ENCODE assay signal across 9 cellular contexts in the genomic region with DNA sequence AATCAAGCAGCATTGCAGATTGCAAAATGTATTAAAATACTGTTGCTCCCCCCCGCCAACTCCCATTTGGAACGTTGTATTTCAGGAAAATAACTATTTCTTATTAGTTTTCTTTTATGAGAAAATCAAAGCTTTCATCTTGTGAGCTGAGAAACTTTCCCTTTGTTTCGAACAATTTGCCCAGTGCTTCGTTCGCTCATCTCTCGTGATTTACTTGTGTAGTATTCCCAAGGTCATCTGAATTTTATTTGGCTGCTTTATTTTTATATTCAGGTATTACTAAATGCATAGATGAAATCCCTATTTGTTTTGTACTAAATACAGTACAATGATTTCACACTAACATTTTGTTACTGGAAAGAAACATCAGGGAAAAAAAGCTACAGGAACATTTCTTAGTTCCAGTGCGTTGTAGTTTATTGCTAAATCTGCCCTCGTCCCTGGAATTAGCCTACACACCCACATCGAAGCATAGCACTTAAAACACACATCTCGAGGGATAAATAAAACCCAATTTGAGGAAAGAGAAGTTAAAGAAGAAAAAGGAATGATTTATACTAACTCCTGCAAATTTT. TPM values are rescaled to one million over a fixed set of nuclear protein-coding genes. Genes with fewer than 3 reads are reported as not detected.
DNase-seq lines count a peak whose midpoint lies in the region; ATAC-seq and TF ChIP-seq lines count a peak whose summit lies in the region.
"Had no signal": no experiment of that assay in that cellular context is flagged by ENCODE, and none has a peak within 500 bp of the region (broad histone marks: within the 10 kb centered on the region; RNA-seq: fewer than 3 reads in every experiment).

No MANE protein-coding gene starts in this region.

- H3K36me3 Mint-ChIP-seq in GM23338 (ENCODE audit: low read depth): peaks cover 3% of the 10 kb centered on the region; the same call in 2 of the 3 replicates
- peaks cover 0 to 4% of the 10 kb centered on the region in 2 donors for H3K36me3 Mint-ChIP-seq in activated naive CD4-positive, alpha-beta T cell treated with anti-CD3 and anti-CD28 coated beads, Interleukin-2, amount 50 U/mL, for 72 hours

- peak overlapping the region; percentile 55 for H3K27ac ChIP-seq in ACC112 (ENCODE audit: low read depth, low read length)
- H3K27ac ChIP-seq in GM23338 (ENCODE audit: low read depth): no peak overlapping the region
- peak overlapping the region; percentile 89 to 95 (median 92) for H3K27ac ChIP-seq in spleen

- H3K36me3 ChIP-seq in ACC112 (ENCODE audit: insufficient read depth, low read length) (no peaks in the 10 kb centered on the region), GM23338 (ENCODE audit: insufficient read depth) (no peaks in the 10 kb centered on the region), spleen (no peaks in the 10 kb centered on the region)

- H3K9me3 Mint-ChIP-seq in GM23338: peaks cover 4% of the 10 kb centered on the region
- H3K9me3 Mint-ChIP-seq in activated naive CD4-positive, alpha-beta T cell treated with anti-CD3 and anti-CD28 coated beads, Interleukin-2, amount 50 U/mL, for 72 hours: no peaks in the 10 kb centered on the region

- H3K4me3 ChIP-seq in ACC112 (ENCODE audit: low read depth, low read length): peak overlapping the region; percentile 81
- H3K4me3 ChIP-seq in GM23338: peak overlapping the region; percentile 72
- H3K4me3 ChIP-seq in iPS-11a (ENCODE audit: low read depth, low read length): peak overlapping the region; percentile 80
- H3K4me3 ChIP-seq in spleen: peak overlapping the region; percentile 56 to 85 (median 62)

- TF ChIP-seq POLR2A in spleen (IDR thresholded peaks at IDR 0.05): no peak

- H3K79me2 ChIP-seq in ACC112 (ENCODE audit: control insufficient read depth, insufficient read depth, low read length, unreplicated experiment) (no peaks in the 10 kb centered on the region), GM23338 (replicated peaks; ENCODE audit: insufficient read depth) (no peaks in the 10 kb centered on the region)

- intact Hi-C loops in spleen (cut with DNase I; ENCODE audit: low total_unique reads): loop anchor here (5.0 kb wide), 1 partner anchor 218 kb away; no protein-coding TSS in a partner anchor

- H3K4me3 Mint-ChIP-seq in GM23338: peak overlapping the region; percentile 90

- 1 to 4% (median 2%) methylated on average over 10 of the region's 10 CpGs for WGBS in spleen, 5 donors

- H4K20me1 ChIP-seq in GM23338 (replicated peaks; ENCODE audit: insufficient read depth): no peaks in the 10 kb centered on the region

- peak overlapping the region; percentile 53; the same call in 1 of the 2 replicates for H3K27ac Mint-ChIP-seq in GM23338
- peak overlapping the region; percentile 98 to 100 for H3K27ac Mint-ChIP-seq in activated naive CD4-positive, alpha-beta T cell treated with anti-CD3 and anti-CD28 coated beads, Interleukin-2, amount 50 U/mL, for 72 hours

- H3K9me3 ChIP-seq in spleen: no peaks in the 10 kb centered on the region

- H3K4me2 ChIP-seq in GM23338: peak overlapping the region; percentile 80

- H3K4me1 Mint-ChIP-seq in GM23338: peaks cover 3% of the 10 kb centered on the region; the same call in 1 of the 3 replicates

- peaks cover 7% of the 10 kb centered on the region for H3K4me1 ChIP-seq in ACC112 (ENCODE audit: control insufficient read depth, insufficient read depth, low read length, unreplicated experiment)
- H3K4me1 ChIP-seq in GM23338 (ENCODE audit: insufficient read depth): peaks cover 8% of the 10 kb centered on the region
- H3K4me1 ChIP-seq in spleen: peaks cover 0 to 33% (median 12%) of the 10 kb centered on the region in 6 donors

- peaks cover 10% of the 10 kb centered on the region for H3K27me3 Mint-ChIP-seq in GM23338 (ENCODE audit: insufficient read depth, low read depth, poor library complexity)

- DNase-seq in GM23338 (ENCODE audit: low spot score) (no peak), spleen (no peak), NCI-H524 (lab: John Stamatoyannopoulos, UW) (no peak), AG20443 (ENCODE audit: low spot score) (no peak)
- DNase-seq in activated naive CD4-positive, alpha-beta T cell treated with anti-CD3 and anti-CD28 coated beads, Interleukin-2, amount 50 U/mL, for 72 hours (ENCODE audit: low spot score in 2 of 2): no peak
- DNase-seq in stimulated activated CD4-positive, alpha-beta T cell treated with anti-CD3 and anti-CD28 coated beads, Interleukin-4, amount 100 ng/mL, for 4 hours: no peak

- no peaks in the 10 kb centered on the region for H3F3A ChIP-seq in GM23338 (replicated peaks; ENCODE audit: low read depth)

- no peak for TF ChIP-seq CTCF in GM23338 (conservative IDR thresholded peaks at IDR 0.05; ENCODE audit: low read depth in 2 of 2)
- no peak for TF ChIP-seq CTCF in spleen (IDR thresholded peaks at IDR 0.05 in 8 of 11, conservative IDR thresholded peaks at IDR 0.05 in 3 of 11)

- peak overlapping the region; percentile 85 for H2AFZ ChIP-seq in ACC112 (ENCODE audit: low read length, unreplicated experiment)
- H2AFZ ChIP-seq in GM23338: peak overlapping the region; percentile 92

- no peaks in the 10 kb centered on the region for H3K9me2 ChIP-seq in GM23338 (ENCODE audit: insufficient read depth)

- ATAC-seq in GM23338: no peak
- ATAC-seq in activated naive CD4-positive, alpha-beta T cell treated with anti-CD3 and anti-CD28 coated beads, Interleukin-2, amount 50 U/mL, for 72 hours: no peak

- H3K27me3 ChIP-seq in ACC112 (ENCODE audit: insufficient read depth, low read length): no peaks in the 10 kb centered on the region
- no peaks in the 10 kb centered on the region; the same call in 1 of the 2 replicates for H3K27me3 ChIP-seq in GM23338 (ENCODE audit: insufficient read depth)
- H3K27me3 ChIP-seq in spleen (replicated peaks in 1 of 7): peaks cover 0 to 18% (median 0%) of the 10 kb centered on the region in 7 donors

TF ChIP-seq in GM23338, 12 proteins besides CTCF, POLR2A, EP300 and RAD21 (continues in another document):
- TF ChIP-seq ZNF462 (CRISPR knock-in tag; IDR thresholded peaks at IDR 0.05): no peak

RNA-seq across cellular contexts. Expression of gene EBLN1, which starts 12.0 kb away (rescaled TPM):
- total RNA-seq in GM23338 (2014; rRNA removed; shearing (Covaris generic)): not detected in 2 replicates
- polyA plus RNA-seq in GM23338 (2016; fragmentation: Nextera tagmentation; extraction: Ambion mirVana) (not detected in 2 replicates), spleen (not detected)
- total RNA-seq in activated naive CD4-positive, alpha-beta T cell treated with anti-CD3 and anti-CD28 coated beads, Interleukin-2, amount 50 U/mL, for 72 hours: not detected
- total RNA-seq in spleen: not detected
- total RNA-seq: left cardiac atrium had no signal
